Comparison of ENCODE assay signal across 1 cellular context in the genomic region with DNA sequence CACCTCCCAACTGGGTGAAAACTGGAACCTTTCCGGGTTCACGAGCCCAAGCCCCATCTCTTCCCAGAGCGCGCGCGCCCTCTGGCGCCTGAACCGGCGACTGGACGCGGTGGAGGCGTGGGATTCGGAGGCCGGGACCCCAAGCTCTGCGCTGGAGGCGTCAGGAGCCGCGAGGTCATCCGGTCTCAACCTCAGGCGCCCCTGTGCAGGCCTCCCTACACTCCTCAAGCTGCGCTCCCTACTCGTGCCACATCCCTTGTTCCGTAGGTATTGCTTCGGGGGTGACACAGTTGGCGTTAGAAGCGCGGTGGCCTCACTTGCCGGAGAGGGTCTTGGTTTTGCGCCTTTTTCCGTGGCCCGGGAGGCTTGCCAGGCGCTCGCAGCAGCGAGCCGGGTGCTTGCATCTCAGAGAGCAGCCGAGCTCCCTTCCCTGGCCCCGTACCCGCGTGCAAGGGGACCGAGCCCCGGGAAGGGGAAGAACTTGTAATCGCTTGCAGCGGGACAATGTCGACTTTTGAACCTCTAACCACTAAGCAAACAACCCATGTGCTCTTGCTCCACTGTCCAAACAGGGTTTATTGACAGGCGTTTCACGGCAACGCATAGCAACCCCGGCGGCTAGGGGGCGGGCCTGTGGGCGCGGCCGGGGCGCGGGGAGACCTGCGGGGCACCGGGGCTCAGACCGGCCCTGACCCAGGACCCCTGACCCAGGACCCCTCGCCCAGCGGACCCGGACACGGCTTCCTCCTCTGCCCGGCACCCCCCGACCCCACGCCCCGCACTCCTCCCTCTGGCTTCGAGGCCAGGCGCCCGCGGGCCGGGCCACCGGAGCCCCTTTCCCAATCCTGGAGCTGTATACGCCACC.
TF ChIP-seq lines count a peak whose summit lies in the region.

No MANE protein-coding gene starts in this region.

TF ChIP-seq in HepG2, 621 proteins besides CTCF, POLR2A, EP300 and RAD21 (continued from another document and continues in another):
- TF ChIP-seq REST (IDR thresholded peaks at IDR 0.05; ENCODE audit: borderline replicate concordance in 1 of 2, low read depth in 1 of 2, low read length in 2 of 2) (peak in 1 of 2 experiments; percentile 75; a peak in 2 of 4 replicates), NCOA1 (CRISPR knock-in tag; IDR thresholded peaks at IDR 0.05) (peak; percentile 69; the same call in 1 of the 2 replicates), ZBTB46 (CRISPR knock-in tag; IDR thresholded peaks at IDR 0.05; ENCODE audit: borderline replicate concordance) (peak; percentile 93; the same call in 1 of the 2 replicates), ARID4A (CRISPR knock-in tag; IDR thresholded peaks at IDR 0.05; ENCODE audit: borderline replicate concordance) (peak; percentile 87), SRSF9 (IDR thresholded peaks at IDR 0.05; ENCODE audit: borderline replicate concordance, insufficient read depth, low read depth, low read length, poor library complexity, severe bottlenecking) (no peak), TP53 (CRISPR knock-in tag; conservative IDR thresholded peaks at IDR 0.05) (0 out of 2 replicates have a peak, but pooled peaks have one; percentile 25), ATF2 (CRISPR knock-in tag; IDR thresholded peaks at IDR 0.05) (peak; percentile 66), ZSCAN25 (CRISPR knock-in tag; IDR thresholded peaks at IDR 0.05) (no peak), TBX2 (CRISPR knock-in tag; IDR thresholded peaks at IDR 0.05; ENCODE audit: borderline replicate concordance) (peak; percentile 94; the same call in 1 of the 2 replicates), TCF7 (IDR thresholded peaks at IDR 0.05; ENCODE audit: low read depth) (peak; percentile 68; the same call in 1 of the 2 replicates), ZNF564 (CRISPR knock-in tag; IDR thresholded peaks at IDR 0.05) (0 out of 2 replicates have a peak, but pooled peaks have one; percentile 85), RBM39 (IDR thresholded peaks at IDR 0.05; ENCODE audit: low read depth, low read length, poor library complexity, severe bottlenecking) (peak; percentile 74), ZNF326 (CRISPR knock-in tag; IDR thresholded peaks at IDR 0.05; ENCODE audit: borderline replicate concordance) (no peak), KDM5B (CRISPR knock-in tag; IDR thresholded peaks at IDR 0.05; ENCODE audit: borderline replicate concordance) (peak; percentile 82; the same call in 1 of the 2 replicates), PITX1 (CRISPR knock-in tag; IDR thresholded peaks at IDR 0.05) (peak; percentile 90), SPEN (CRISPR knock-in tag; IDR thresholded peaks at IDR 0.05; ENCODE audit: low read depth) (peak; percentile 81; the same call in 1 of the 2 replicates), ZNF790 (CRISPR knock-in tag; IDR thresholded peaks at IDR 0.05; ENCODE audit: borderline replicate concordance) (no peak), MED13 (CRISPR knock-in tag; IDR thresholded peaks at IDR 0.05) (peak; percentile 80; the same call in 1 of the 2 replicates), ZNF574 (CRISPR knock-in tag; IDR thresholded peaks at IDR 0.05) (peak; percentile 83), TFDP1 (CRISPR knock-in tag; IDR thresholded peaks at IDR 0.05; ENCODE audit: borderline replicate concordance) (peak; percentile 78), IRF2 (CRISPR knock-in tag; IDR thresholded peaks at IDR 0.05) (peak; percentile 68), ZEB1 (IDR thresholded peaks at IDR 0.05; ENCODE audit: insufficient replicate concordance, low read depth) (no peak), SNRNP70 (IDR thresholded peaks at IDR 0.05; ENCODE audit: low read depth, low read length) (no peak), STAT5B (CRISPR knock-in tag; IDR thresholded peaks at IDR 0.05) (no peak), ZNF781 (CRISPR knock-in tag; IDR thresholded peaks at IDR 0.05; ENCODE audit: borderline replicate concordance, not compliant biosample characterization) (peak; percentile 52), TSC22D2 (CRISPR knock-in tag; IDR thresholded peaks at IDR 0.05; ENCODE audit: borderline replicate concordance) (peak; percentile 61; the same call in 1 of the 2 replicates)
- TF ChIP-seq, protein P1, sequence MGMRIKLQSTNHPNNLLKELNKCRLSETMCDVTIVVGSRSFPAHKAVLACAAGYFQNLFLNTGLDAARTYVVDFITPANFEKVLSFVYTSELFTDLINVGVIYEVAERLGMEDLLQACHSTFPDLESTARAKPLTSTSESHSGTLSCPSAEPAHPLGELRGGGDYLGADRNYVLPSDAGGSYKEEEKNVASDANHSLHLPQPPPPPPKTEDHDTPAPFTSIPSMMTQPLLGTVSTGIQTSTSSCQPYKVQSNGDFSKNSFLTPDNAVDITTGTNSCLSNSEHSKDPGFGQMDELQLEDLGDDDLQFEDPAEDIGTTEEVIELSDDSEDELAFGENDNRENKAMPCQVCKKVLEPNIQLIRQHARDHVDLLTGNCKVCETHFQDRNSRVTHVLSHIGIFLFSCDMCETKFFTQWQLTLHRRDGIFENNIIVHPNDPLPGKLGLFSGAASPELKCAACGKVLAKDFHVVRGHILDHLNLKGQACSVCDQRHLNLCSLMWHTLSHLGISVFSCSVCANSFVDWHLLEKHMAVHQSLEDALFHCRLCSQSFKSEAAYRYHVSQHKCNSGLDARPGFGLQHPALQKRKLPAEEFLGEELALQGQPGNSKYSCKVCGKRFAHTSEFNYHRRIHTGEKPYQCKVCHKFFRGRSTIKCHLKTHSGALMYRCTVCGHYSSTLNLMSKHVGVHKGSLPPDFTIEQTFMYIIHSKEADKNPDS (CRISPR knock-in tag; IDR thresholded peaks at IDR 0.05), result 0 out of 2 replicates have a peak, but pooled peaks have one; percentile 29
- TF ChIP-seq, protein P2, sequence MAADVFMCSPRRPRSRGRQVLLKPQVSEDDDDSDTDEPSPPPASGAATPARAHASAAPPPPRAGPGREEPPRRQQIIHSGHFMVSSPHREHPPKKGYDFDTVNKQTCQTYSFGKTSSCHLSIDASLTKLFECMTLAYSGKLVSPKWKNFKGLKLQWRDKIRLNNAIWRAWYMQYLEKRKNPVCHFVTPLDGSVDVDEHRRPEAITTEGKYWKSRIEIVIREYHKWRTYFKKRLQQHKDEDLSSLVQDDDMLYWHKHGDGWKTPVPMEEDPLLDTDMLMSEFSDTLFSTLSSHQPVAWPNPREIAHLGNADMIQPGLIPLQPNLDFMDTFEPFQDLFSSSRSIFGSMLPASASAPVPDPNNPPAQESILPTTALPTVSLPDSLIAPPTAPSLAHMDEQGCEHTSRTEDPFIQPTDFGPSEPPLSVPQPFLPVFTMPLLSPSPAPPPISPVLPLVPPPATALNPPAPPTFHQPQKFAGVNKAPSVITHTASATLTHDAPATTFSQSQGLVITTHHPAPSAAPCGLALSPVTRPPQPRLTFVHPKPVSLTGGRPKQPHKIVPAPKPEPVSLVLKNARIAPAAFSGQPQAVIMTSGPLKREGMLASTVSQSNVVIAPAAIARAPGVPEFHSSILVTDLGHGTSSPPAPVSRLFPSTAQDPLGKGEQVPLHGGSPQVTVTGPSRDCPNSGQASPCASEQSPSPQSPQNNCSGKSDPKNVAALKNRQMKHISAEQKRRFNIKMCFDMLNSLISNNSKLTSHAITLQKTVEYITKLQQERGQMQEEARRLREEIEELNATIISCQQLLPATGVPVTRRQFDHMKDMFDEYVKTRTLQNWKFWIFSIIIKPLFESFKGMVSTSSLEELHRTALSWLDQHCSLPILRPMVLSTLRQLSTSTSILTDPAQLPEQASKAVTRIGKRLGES (CRISPR knock-in tag; IDR thresholded peaks at IDR 0.05; ENCODE audit: borderline replicate concordance), result 0 out of 2 replicates have a peak, but pooled peaks have one; percentile 12
